Comparison of ENCODE assay signal across 18 cellular contexts in genomic region chr4:141215030-141215429, GRCh38.
"Had no signal": no experiment of that assay in that cellular context is flagged by ENCODE, and none has a peak within 500 bp of the region (broad histone marks: within the 10 kb centered on the region; RNA-seq: fewer than 3 reads in every experiment).

No MANE protein-coding gene starts in this region.

- H3K27me3 ChIP-seq: ascending aorta, breast epithelium, left lung, suprapubic skin, vagina had no signal

- ATAC-seq: activated naive CD8-positive, alpha-beta T cell treated with anti-CD3 and anti-CD28 coated beads, Interleukin-2, amount 50 U/mL, for 24 hours had no signal

- H3K4me1 ChIP-seq: ascending aorta, breast epithelium, suprapubic skin, vagina had no signal

- H3K9me3 ChIP-seq: ascending aorta, breast epithelium, left lung, suprapubic skin, vagina had no signal

- DNase-seq: activated CD4-positive, alpha-beta T cell treated with anti-CD3 and anti-CD28 coated beads for 1 hour; activated CD8-positive, alpha-beta memory T cell treated with anti-CD3 and anti-CD28 coated beads for 24 hours; activated CD8-positive, alpha-beta memory T cell treated with anti-CD3 and anti-CD28 coated beads, Interleukin-2, amount 50 U/mL, for 48 hours; activated effector memory CD4-positive, alpha-beta T cell treated with Interleukin-2 at 50 U/mL for 16 hours; activated naive CD4-positive, alpha-beta T cell treated with anti-CD3 and anti-CD28 coated beads, Interleukin-2, amount 10 ng/mL, durations not matched to agents 7 days and 5 days; activated naive CD8-positive, alpha-beta T cell treated with anti-CD3 and anti-CD28 coated beads, Interleukin-2, amount 50 U/mL, for 24 hours; activated T-cell treated with anti-CD3 and anti-CD28 coated beads, Interleukin-2, amount 50 U/mL, for 48 hours; effector CD8-positive, alpha-beta T cell; foreskin melanocyte; head of caudate nucleus; kidney; left lung; trophoblast cell; WERI-Rb-1 had no signal

- H3K27ac ChIP-seq: ascending aorta, breast epithelium, suprapubic skin, vagina, WERI-Rb-1 had no signal

- H3K36me3 ChIP-seq: ascending aorta, breast epithelium, left lung, suprapubic skin, vagina, WERI-Rb-1 had no signal

- H3K4me3 ChIP-seq: ascending aorta, breast epithelium, left lung, suprapubic skin, vagina had no signal
